ENCODE assay signal across 9 cellular contexts in the genomic region with DNA sequence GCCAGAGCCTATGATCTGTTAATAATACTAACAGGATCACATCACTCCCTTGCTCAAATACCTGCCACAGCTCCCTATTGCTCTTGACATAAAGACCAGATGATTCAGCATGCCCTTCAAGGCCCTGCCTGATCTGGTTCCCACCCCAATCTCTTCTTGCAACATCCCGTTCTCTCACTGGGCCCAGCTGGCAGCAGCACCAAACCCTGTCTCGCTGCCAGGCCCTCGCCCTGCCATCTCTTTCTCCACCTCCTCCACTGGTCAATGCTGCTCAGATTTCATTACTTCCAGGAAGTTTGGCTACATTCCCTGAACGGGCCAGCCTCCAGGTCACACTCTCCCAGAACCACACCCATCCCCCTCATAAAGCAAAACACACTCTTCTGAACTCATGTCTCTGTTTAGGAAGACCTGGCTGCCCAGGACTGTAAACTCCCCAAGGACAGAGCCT. TPM values are rescaled to one million over a fixed set of nuclear protein-coding genes. Genes with fewer than 3 reads are reported as not detected.
A peak's percentile ranks its signal among the peaks of the same experiment; 100 is the strongest.
DNase-seq lines count a peak whose midpoint lies in the region; ATAC-seq and TF ChIP-seq lines count a peak whose summit lies in the region.
"Had no signal": no experiment of that assay in that cellular context is flagged by ENCODE, and none has a peak within 500 bp of the region (broad histone marks: within the 10 kb centered on the region; RNA-seq: fewer than 3 reads in every experiment).

No MANE protein-coding gene starts in this region.

- no peak for TF ChIP-seq POLR2A in erythroblast (IDR thresholded peaks at IDR 0.05; ENCODE audit: low read length)

- no peak overlapping the region for H3K27ac ChIP-seq in HEK293 (ENCODE audit: extremely low read depth, low read depth, low read length)
- H3K27ac ChIP-seq in thoracic aorta, result peak overlapping the region; percentile 54 to 66
- no peak overlapping the region for H3K27ac ChIP-seq in OCI-LY7 (ENCODE audit: low read depth, low read length, poor library complexity, severe bottlenecking)

- no peaks in the 10 kb centered on the region for H4K20me1 ChIP-seq in OCI-LY7 (ENCODE audit: insufficient read depth, low read length)

- intact Hi-C loops in OCI-LY7 (cut with micrococcal nuclease; ENCODE audit: unreplicated experiment), result no loop called here

- TF ChIP-seq CTCF in HEK293 (tag by site-specific recombination; IDR thresholded peaks at IDR 0.05) (no peak), thoracic aorta (IDR thresholded peaks at IDR 0.05) (no peak), OCI-LY7 (conservative IDR thresholded peaks at IDR 0.05; ENCODE audit: low read length) (no peak)

- peak; percentile 78 for ATAC-seq in thoracic aorta (ENCODE audit: insufficient number of reproducible peaks, low FRiP score, low read depth)

- CTCF ChIA-PET in HEK293 (lab: Yijun Ruan, JAX) (interaction anchor here (0.7 to 2.2 kb wide), 2 partner anchors 14 to 31 kb away, joined by 5 to 13 read pairs; no protein-coding TSS in a partner anchor), OCI-LY7 (lab: Charles Lee; ENCODE audit: unreplicated experiment) (interaction anchor here (0.6 kb wide), 1 partner anchor 91 kb away, joined by 3 read pairs; no protein-coding TSS in a partner anchor)

- no peak overlapping the region for H3K4me3 ChIP-seq in HEK293 (ENCODE audit: low read depth, low read length)
- H3K4me3 ChIP-seq in thoracic aorta, result no peak overlapping the region
- no peak overlapping the region for H3K4me3 ChIP-seq in OCI-LY7 (ENCODE audit: low read depth, low read length, poor library complexity, severe bottlenecking)

- H3K79me2 ChIP-seq in OCI-LY7 (ENCODE audit: insufficient read depth, low read depth, low read length), result no peaks in the 10 kb centered on the region

- H3K4me1 ChIP-seq in HEK293 (ENCODE audit: control insufficient read depth, insufficient read depth, low read length), result peaks cover 4% of the 10 kb centered on the region; the same call in 1 of the 2 replicates
- H3K4me1 ChIP-seq in thoracic aorta (ENCODE audit: control insufficient read depth in 1 of 2, low read depth in 2 of 2), result peaks cover 6 to 15% of the 10 kb centered on the region in 2 donors
- peaks cover 13% of the 10 kb centered on the region for H3K4me1 ChIP-seq in OCI-LY7 (ENCODE audit: insufficient read depth, low read length, poor library complexity, severe bottlenecking)

- BruUV-seq in OCI-LY7 (replicated peaks; lab: Mats Ljungman, UMichigan), result no TSS peak

- H3K27me3 ChIP-seq in thoracic aorta (replicated peaks; ENCODE audit: insufficient read depth), result no peaks in the 10 kb centered on the region

- H3K36me3 ChIP-seq in HEK293 (ENCODE audit: control insufficient read depth in 2 of 2, insufficient read depth in 1 of 2, low read length in 2 of 2), result peaks cover 0 to 4% of the 10 kb centered on the region in 2 experiments; a peak in 2 of 3 replicates
- H3K36me3 ChIP-seq in thoracic aorta, result no peaks in the 10 kb centered on the region
- H3K36me3 ChIP-seq in OCI-LY7 (ENCODE audit: insufficient read depth, low read length), result no peaks in the 10 kb centered on the region

- H3K4me2 ChIP-seq in OCI-LY7 (ENCODE audit: low read length), result no peak overlapping the region

- H3K9me3 ChIP-seq in HEK293 (ENCODE audit: control insufficient read depth, insufficient read depth, low read depth, low read length) (no peaks in the 10 kb centered on the region), thoracic aorta (no peaks in the 10 kb centered on the region), OCI-LY7 (ENCODE audit: low read length) (no peaks in the 10 kb centered on the region)

- DNase-seq in amygdala (lab: John Stamatoyannopoulos, UW) (peak in 36 of 56 donors; percentile 8 to 64 (median 38)), hypothalamus (lab: John Stamatoyannopoulos, UW) (peak in 31 of 51 donors; percentile 15 to 75 (median 50)), thoracic aorta (ENCODE audit: low spot score) (peak; percentile 74), OCI-LY7 (ENCODE audit: low spot score) (no peak), iPS-NIHi7 (ENCODE audit: extremely low spot score) (no peak), erythroblast (lab: John Stamatoyannopoulos, UW) (no peak), foreskin melanocyte (no peak)
- DNase-seq: NCI-H526 had no signal

- POLR2A ChIA-PET in HEK293 (lab: Yijun Ruan, JAX) (no interaction called here), OCI-LY7 (lab: Charles Lee) (no interaction called here)

- no peak overlapping the region for H2AFZ ChIP-seq in OCI-LY7 (ENCODE audit: low read length)

- H3K9me2 ChIP-seq in OCI-LY7 (ENCODE audit: insufficient read depth, low read length), result no peaks in the 10 kb centered on the region

TF ChIP-seq in HEK293, 187 proteins besides CTCF, POLR2A, EP300 and RAD21 (continues in another document):
- TF ChIP-seq ZBTB20 (tag by site-specific recombination; IDR thresholded peaks at IDR 0.05) (peak; percentile 27; the same call in 1 of the 2 replicates), ZNF600 (tag by site-specific recombination; IDR thresholded peaks at IDR 0.05) (0 out of 2 replicates have a peak, but pooled peaks have one; percentile 11), KLF8 (tag by site-specific recombination; IDR thresholded peaks at IDR 0.05) (0 out of 2 replicates have a peak, but pooled peaks have one; percentile 13), KLF9 (tag by site-specific recombination; IDR thresholded peaks at IDR 0.05; ENCODE audit: low read depth) (peak; percentile 37; the same call in 1 of the 2 replicates), KLF1 (tag by site-specific recombination; IDR thresholded peaks at IDR 0.05) (peak; percentile 94), ZNF830 (tag by site-specific recombination; IDR thresholded peaks at IDR 0.05; ENCODE audit: low read depth) (no peak), ZBTB48 (tag by site-specific recombination; IDR thresholded peaks at IDR 0.05) (peak; percentile 81), ZNF335 (tag by site-specific recombination; conservative IDR thresholded peaks at IDR 0.05) (peak; percentile 41; the same call in 1 of the 2 replicates)
- TF ChIP-seq, protein P1, sequence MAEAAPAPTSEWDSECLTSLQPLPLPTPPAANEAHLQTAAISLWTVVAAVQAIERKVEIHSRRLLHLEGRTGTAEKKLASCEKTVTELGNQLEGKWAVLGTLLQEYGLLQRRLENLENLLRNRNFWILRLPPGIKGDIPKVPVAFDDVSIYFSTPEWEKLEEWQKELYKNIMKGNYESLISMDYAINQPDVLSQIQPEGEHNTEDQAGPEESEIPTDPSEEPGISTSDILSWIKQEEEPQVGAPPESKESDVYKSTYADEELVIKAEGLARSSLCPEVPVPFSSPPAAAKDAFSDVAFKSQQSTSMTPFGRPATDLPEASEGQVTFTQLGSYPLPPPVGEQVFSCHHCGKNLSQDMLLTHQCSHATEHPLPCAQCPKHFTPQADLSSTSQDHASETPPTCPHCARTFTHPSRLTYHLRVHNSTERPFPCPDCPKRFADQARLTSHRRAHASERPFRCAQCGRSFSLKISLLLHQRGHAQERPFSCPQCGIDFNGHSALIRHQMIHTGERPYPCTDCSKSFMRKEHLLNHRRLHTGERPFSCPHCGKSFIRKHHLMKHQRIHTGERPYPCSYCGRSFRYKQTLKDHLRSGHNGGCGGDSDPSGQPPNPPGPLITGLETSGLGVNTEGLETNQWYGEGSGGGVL (tag by site-specific recombination; IDR thresholded peaks at IDR 0.05), result 0 out of 2 replicates have a peak, but pooled peaks have one; percentile 30
- TF ChIP-seq, protein P2, sequence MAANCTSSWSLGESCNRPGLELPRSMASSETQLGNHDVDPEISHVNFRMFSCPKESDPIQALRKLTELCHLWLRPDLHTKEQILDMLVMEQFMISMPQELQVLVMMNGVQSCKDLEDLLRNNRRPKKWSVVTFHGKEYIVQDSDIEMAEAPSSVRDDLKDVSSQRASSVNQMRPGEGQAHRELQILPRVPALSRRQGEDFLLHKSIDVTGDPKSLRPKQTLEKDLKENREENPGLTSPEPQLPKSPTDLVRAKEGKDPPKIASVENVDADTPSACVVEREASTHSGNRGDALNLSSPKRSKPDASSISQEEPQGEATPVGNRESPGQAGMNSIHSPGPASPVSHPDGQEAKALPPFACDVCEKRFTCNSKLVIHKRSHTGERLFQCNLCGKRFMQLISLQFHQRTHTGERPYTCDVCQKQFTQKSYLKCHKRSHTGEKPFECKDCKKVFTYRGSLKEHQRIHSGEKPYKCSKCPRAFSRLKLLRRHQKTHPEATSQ (tag by site-specific recombination; IDR thresholded peaks at IDR 0.05), result no peak
- TF ChIP-seq, protein P3, sequence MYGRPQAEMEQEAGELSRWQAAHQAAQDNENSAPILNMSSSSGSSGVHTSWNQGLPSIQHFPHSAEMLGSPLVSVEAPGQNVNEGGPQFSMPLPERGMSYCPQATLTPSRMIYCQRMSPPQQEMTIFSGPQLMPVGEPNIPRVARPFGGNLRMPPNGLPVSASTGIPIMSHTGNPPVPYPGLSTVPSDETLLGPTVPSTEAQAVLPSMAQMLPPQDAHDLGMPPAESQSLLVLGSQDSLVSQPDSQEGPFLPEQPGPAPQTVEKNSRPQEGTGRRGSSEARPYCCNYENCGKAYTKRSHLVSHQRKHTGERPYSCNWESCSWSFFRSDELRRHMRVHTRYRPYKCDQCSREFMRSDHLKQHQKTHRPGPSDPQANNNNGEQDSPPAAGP (tag by site-specific recombination; IDR thresholded peaks at IDR 0.05), result 0 out of 2 replicates have a peak, but pooled peaks have one; percentile 26

RNA-seq across cellular contexts. Expression of a gene that starts 8.6 kb away (rescaled TPM):
- 10 to 100 TPM; 26.5 to 38.4 TPM for total RNA-seq in thoracic aorta
- total RNA-seq in OCI-LY7 (2014; rRNA removed; shearing (Covaris generic)), result 44.5 and 47.2 TPM in 2 replicates
- 35.9 and 53.0 TPM in 2 replicates for total RNA-seq in OCI-LY7 (2022)

RNA-seq across cellular contexts. Expression of a gene that starts 16.9 kb away (rescaled TPM):
- 10 to 100 TPM; 10.2 to 16.8 TPM for total RNA-seq in thoracic aorta
- total RNA-seq in OCI-LY7 (2014; rRNA removed; shearing (Covaris generic)), result 4.5 and 4.9 TPM in 2 replicates
- 1.8 and 3.2 TPM in 2 replicates for total RNA-seq in OCI-LY7 (2022)

RNA-seq across cellular contexts. Expression of a gene that starts 49.0 kb away (rescaled TPM):
- total RNA-seq in thoracic aorta (10 to 100 TPM; 45.1 to 45.2 TPM), OCI-LY7 (2022) (8.1 and 8.8 TPM in 2 replicates)
- total RNA-seq in OCI-LY7 (2014; rRNA removed; shearing (Covaris generic)), result 4.7 and 8.4 TPM in 2 replicates

RNA-seq across cellular contexts. Expression of a gene that starts 52.8 kb away (rescaled TPM):
- total RNA-seq in thoracic aorta (100 to 1,000 TPM; 108 to 139 TPM), OCI-LY7 (2022) (23.4 and 23.8 TPM in 2 replicates)
- total RNA-seq in OCI-LY7 (2014; rRNA removed; shearing (Covaris generic)), result 31.5 and 31.7 TPM in 2 replicates

Comparison
In these comparisons a context has a peak if more than half of its experiments do, and no peak if none do; other contexts are left out.
1. H3K27ac ChIP-seq: peak in thoracic aorta (2 of 2); none in HEK293 (single experiment) and OCI-LY7 (single experiment).
2. DNase-seq: peak in amygdala (36 of 56), hypothalamus (31 of 51) and thoracic aorta (single experiment); none in OCI-LY7 (single experiment), iPS-NIHi7 (single experiment), erythroblast (0 of 2) and foreskin melanocyte (single experiment).
3. RNA of a gene that starts 49.0 kb away (total RNA-seq): 45.1 to 45.2 TPM in thoracic aorta; 4.7 to 8.8 TPM in OCI-LY7; every median in the first group is over 4 times any median in the second.